Comparison of ENCODE assay signal across 13 cellular contexts in the genomic region with DNA sequence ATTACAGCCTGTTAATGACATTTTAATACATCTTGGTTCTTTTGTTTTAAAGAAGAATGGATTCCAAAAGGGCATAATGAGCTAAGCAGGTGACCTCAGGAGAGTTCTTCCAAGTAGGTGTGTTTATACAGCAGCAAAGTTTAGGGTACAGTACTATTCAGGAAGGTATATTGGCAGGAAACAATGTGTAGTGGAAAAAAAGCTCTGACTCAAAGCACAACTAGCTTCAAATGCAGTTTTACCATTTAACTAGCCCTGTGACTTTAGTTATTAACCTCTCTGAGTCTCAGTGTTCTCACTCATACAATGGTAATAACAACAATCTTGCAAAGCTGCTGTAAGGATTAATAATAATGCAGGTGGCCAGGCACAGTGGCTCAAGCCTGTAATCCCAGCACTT. TPM values are rescaled to one million over a fixed set of nuclear protein-coding genes. Genes with fewer than 3 reads are reported as not detected.
DNase-seq lines count a peak whose midpoint lies in the region; ATAC-seq, FAIRE-seq and TF ChIP-seq lines count a peak whose summit lies in the region.
"Had no signal": no experiment of that assay in that cellular context is flagged by ENCODE, and none has a peak within 500 bp of the region (broad histone marks: within the 10 kb centered on the region; RNA-seq: fewer than 3 reads in every experiment).

No MANE protein-coding gene starts in this region.

- peaks cover 0 to 3% of the 10 kb centered on the region in 2 experiments; a peak in 1 of 5 replicates for H3K4me1 ChIP-seq in K562 (replicated peaks in 1 of 2; ENCODE audit: control insufficient read depth in 2 of 2, insufficient read depth in 2 of 2, low read length in 2 of 2)
- H3K4me1 ChIP-seq in lower lobe of right lung = peaks cover 6% of the 10 kb centered on the region

- H4K20me1 ChIP-seq in K562 (replicated peaks; ENCODE audit: control insufficient read depth, insufficient read depth, low read length) = no peaks in the 10 kb centered on the region

- H3K36me3 ChIP-seq in K562 (ENCODE audit: control insufficient read depth, insufficient read depth, low read length) = peaks cover 30% of the 10 kb centered on the region; the same call in 1 of the 3 replicates
- H3K36me3 ChIP-seq in lower lobe of right lung = no peaks in the 10 kb centered on the region

- TF ChIP-seq POLR2A in K562 (conservative IDR thresholded peaks at IDR 0.05) = no peak

- POLR2A ChIA-PET in K562 (lab: Yijun Ruan, JAX) = interaction anchor here (0.6 to 1.6 kb wide), 10 partner anchors 10 to 305 kb away, joined by 3 to 5 read pairs (median 3); no protein-coding TSS in a partner anchor

- FAIRE-seq in K562 (lab: Jason Lieb, UNC) = no peak

- TF ChIP-seq RAD21 in K562 (CRISPR knock-in tag; conservative IDR thresholded peaks at IDR 0.05 in 1 of 2, IDR thresholded peaks at IDR 0.05 in 1 of 2) = no peak

- H2AFZ ChIP-seq in K562 (ENCODE audit: low read depth, low read length) = no peak overlapping the region

- no TSS peak for BruUV-seq in K562 (replicated peaks; lab: Mats Ljungman, UMichigan)

- in situ Hi-C loops in K562 (cut with MboI) = no loop called here

- H3K27ac ChIP-seq in K562 (ENCODE audit: extremely low read depth, low read depth, low read length) (no peak overlapping the region), lower lobe of right lung (no peak overlapping the region)

- H3K9me3 ChIP-seq in K562 (replicated peaks; ENCODE audit: control insufficient read depth, insufficient read depth, low read depth, low read length) (no peaks in the 10 kb centered on the region; the same call in 1 of the 2 replicates), lower lobe of right lung (no peaks in the 10 kb centered on the region)

- intact Hi-C loops in K562 (cut with micrococcal nuclease) (no loop called here), lower lobe of right lung (cut with DNase I) (no loop called here)

- CTCF ChIA-PET in K562 (lab: Yijun Ruan, JAX; ENCODE audit: low intra/inter-chr PET ratio) = interaction anchor here (2.0 kb wide), 1 partner anchor 115 kb away, joined by 10 read pairs; no protein-coding TSS in a partner anchor

- H3K9me1 ChIP-seq in K562 (ENCODE audit: control insufficient read depth, insufficient read depth, low read length) = no peaks in the 10 kb centered on the region

- no peak for TF ChIP-seq EP300 in K562 (IDR thresholded peaks at IDR 0.05; ENCODE audit: low read length)

- H3K27me3 ChIP-seq in K562 (ENCODE audit: control insufficient read depth in 2 of 2, insufficient read depth in 2 of 2, low read length in 2 of 2) = no peaks in the 10 kb centered on the region
- no peaks in the 10 kb centered on the region for H3K27me3 ChIP-seq in lower lobe of right lung (ENCODE audit: low read depth)

- H3K79me2 ChIP-seq in K562 (ENCODE audit: control insufficient read depth, insufficient read depth, low read length) = peaks cover 93% of the 10 kb centered on the region

- ATAC-seq in GM18519 (IDR thresholded peaks at IDR 0.05; ENCODE audit: low FRiP score, unreplicated experiment) (peak; percentile 86), GM21390 (IDR thresholded peaks at IDR 0.05; ENCODE audit: unreplicated experiment) (peak; percentile 67), HG03135 (IDR thresholded peaks at IDR 0.05; ENCODE audit: unreplicated experiment) (peak; percentile 87), K562 (no peak), lower lobe of right lung (no peak)
- ATAC-seq: left ventricle myocardium superior had no signal

- H3K4me3 ChIP-seq in K562 (no peak overlapping the region), lower lobe of right lung (no peak overlapping the region)

- DNase-seq in K562 (ENCODE audit: extremely low read depth in 1 of 4, low spot score in 3 of 4) (no peak), NOMO-1 treated with DMSO at 0.1 percent for 48 hours (lab: John Stamatoyannopoulos, UW; ENCODE audit: unreplicated experiment) (no peak), DMS53 (lab: John Stamatoyannopoulos, UW) (no peak), lower lobe of right lung (no peak), cortex of kidney (lab: John Stamatoyannopoulos, UW) (no peak)
- DNase-seq: anterior cingulate cortex; HCEC 1CT; left ventricle myocardium superior; NCI-H1930; stimulated activated CD4-positive, alpha-beta T cell treated with anti-CD3 and anti-CD28 coated beads, Interleukin-12 subunit alpha, Interleukin-12 subunit beta, amount 100 ng/mL, for 4 hours had no signal

- no peak overlapping the region for H3K4me2 ChIP-seq in K562 (ENCODE audit: insufficient read depth, low read length)

- H3K9ac ChIP-seq in K562 (ENCODE audit: insufficient read depth in 1 of 2, low read depth in 2 of 2, low read length in 2 of 2) = no peak overlapping the region

- no peak for TF ChIP-seq CTCF in K562 (IDR thresholded peaks at IDR 0.05 in 2 of 3, conservative IDR thresholded peaks at IDR 0.05 in 1 of 3; ENCODE audit: insufficient read depth in 2 of 3, low read depth in 1 of 3, low read length in 3 of 3)
- no peak for TF ChIP-seq CTCF in lower lobe of right lung (IDR thresholded peaks at IDR 0.05)

TF ChIP-seq in K562, 482 proteins besides CTCF, POLR2A, EP300 and RAD21:
- TF ChIP-seq GTF2E2 (tag; IDR thresholded peaks at IDR 0.05) (0 out of 2 replicates have a peak, but pooled peaks have one; percentile 5), KAT7 (CRISPR knock-in tag; IDR thresholded peaks at IDR 0.05; ENCODE audit: borderline replicate concordance) (no peak)
- TF ChIP-seq, protein P1, sequence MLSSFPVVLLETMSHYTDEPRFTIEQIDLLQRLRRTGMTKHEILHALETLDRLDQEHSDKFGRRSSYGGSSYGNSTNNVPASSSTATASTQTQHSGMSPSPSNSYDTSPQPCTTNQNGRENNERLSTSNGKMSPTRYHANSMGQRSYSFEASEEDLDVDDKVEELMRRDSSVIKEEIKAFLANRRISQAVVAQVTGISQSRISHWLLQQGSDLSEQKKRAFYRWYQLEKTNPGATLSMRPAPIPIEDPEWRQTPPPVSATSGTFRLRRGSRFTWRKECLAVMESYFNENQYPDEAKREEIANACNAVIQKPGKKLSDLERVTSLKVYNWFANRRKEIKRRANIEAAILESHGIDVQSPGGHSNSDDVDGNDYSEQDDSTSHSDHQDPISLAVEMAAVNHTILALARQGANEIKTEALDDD (IDR thresholded peaks at IDR 0.05) = 0 out of 2 replicates have a peak, but pooled peaks have one; percentile 29

RNA-seq across cellular contexts. Expression of gene FAF1, which starts 29.9 kb away (rescaled TPM):
- 281 and 434 TPM in 2 replicates for total RNA-seq in K562 (2011; cell fraction: chromatin; rRNA removed; ENCODE audit: low replicate concordance)
- total RNA-seq in K562 (2011; cell fraction: nucleolus; rRNA removed) = 44.0 and 67.8 TPM in 2 replicates
- total RNA-seq in K562 (2011; cell fraction: nucleoplasm; rRNA removed) = 165 and 180 TPM in 2 replicates
- total RNA-seq in K562 (2014; rRNA removed) (76.3 and 76.7 TPM in 2 replicates), K562 (2014; rRNA removed; fragmentation: Illumina TruSeq; extraction: Trizol) (225 and 267 TPM in 2 replicates), K562 (2015; rRNA removed; fragmentation: Illumina TruSeq; extraction: Trizol) (163 and 176 TPM in 2 replicates), K562 (2021) (186 and 190 TPM in 2 replicates), lower lobe of right lung (45.0 TPM)
- polyA plus RNA-seq in K562 (2011; rRNA removed) (88.2 and 118 TPM in 2 replicates), K562 (2014; fragmentation: Illumina TruSeq; extraction: Trizol) (186 and 212 TPM in 2 replicates), K562 (2014; fragmentation: Nextera tagmentation; extraction: Ambion mirVana) (10 to 100 TPM; 48.7 to 60.9 TPM), K562 (2014; rRNA removed) (78.9 and 92.7 TPM in 2 replicates)
- polyA plus RNA-seq in K562 (2011; cell fraction: cytosol; rRNA removed) = 12.0 and 44.0 TPM in 2 replicates
- polyA plus RNA-seq in K562 (2011; cell fraction: nucleus; rRNA removed) = 30.1 and 41.4 TPM in 2 replicates
- polyA plus RNA-seq in K562 (2012) = 144 and 167 TPM in 2 replicates
- polyA minus RNA-seq in K562 (2011; rRNA and poly(A)+ RNA removed) = 295 and 351 TPM in 2 replicates
- 85.8 and 99.9 TPM in 2 replicates for polyA minus RNA-seq in K562 (2011; cell fraction: cytosol; rRNA and poly(A)+ RNA removed)
- polyA minus RNA-seq in K562 (2011; cell fraction: nucleus; rRNA and poly(A)+ RNA removed) = 46.4 and 174 TPM in 2 replicates

RNA-seq across cellular contexts. Expression of gene CDKN2C, which starts 39.9 kb away (rescaled TPM):
- total RNA-seq in K562 (2011; cell fraction: chromatin; rRNA removed; ENCODE audit: low replicate concordance) = 15.8 and 16.4 TPM in 2 replicates
- 19.7 and 20.7 TPM in 2 replicates for total RNA-seq in K562 (2011; cell fraction: nucleolus; rRNA removed)
- 19.7 and 23.7 TPM in 2 replicates for total RNA-seq in K562 (2011; cell fraction: nucleoplasm; rRNA removed)
- 74.3 and 82.0 TPM in 2 replicates for total RNA-seq in K562 (2014; rRNA removed)
- total RNA-seq in K562 (2014; rRNA removed; fragmentation: Illumina TruSeq; extraction: Trizol) = 38.2 and 41.3 TPM in 2 replicates
- 64.5 and 67.1 TPM in 2 replicates for total RNA-seq in K562 (2015; rRNA removed; fragmentation: Illumina TruSeq; extraction: Trizol)
- 56.7 and 62.2 TPM in 2 replicates for total RNA-seq in K562 (2021)
- polyA plus RNA-seq in K562 (2011; rRNA removed) = 27.0 and 28.5 TPM in 2 replicates
- 30.9 and 35.2 TPM in 2 replicates for polyA plus RNA-seq in K562 (2011; cell fraction: cytosol; rRNA removed)
- polyA plus RNA-seq in K562 (2011; cell fraction: nucleus; rRNA removed) = 17.3 and 17.5 TPM in 2 replicates
- 67.6 and 71.5 TPM in 2 replicates for polyA plus RNA-seq in K562 (2012)
- 40.5 and 45.9 TPM in 2 replicates for polyA plus RNA-seq in K562 (2014; fragmentation: Illumina TruSeq; extraction: Trizol)
- polyA plus RNA-seq in K562 (2014; fragmentation: Nextera tagmentation; extraction: Ambion mirVana) = 10 to 100 TPM; 11.9 to 18.2 TPM
- polyA plus RNA-seq in K562 (2014; rRNA removed) = 56.3 and 56.4 TPM in 2 replicates
- 25.9 and 29.4 TPM in 2 replicates for polyA minus RNA-seq in K562 (2011; rRNA and poly(A)+ RNA removed)
- polyA minus RNA-seq in K562 (2011; cell fraction: cytosol; rRNA and poly(A)+ RNA removed) = 17.3 and 18.8 TPM in 2 replicates
- polyA minus RNA-seq in K562 (2011; cell fraction: nucleus; rRNA and poly(A)+ RNA removed) = 17.5 and 42.1 TPM in 2 replicates
- 9.2 TPM for total RNA-seq in lower lobe of right lung

Comparison
In these comparisons a context has a peak if more than half of its experiments do, and no peak if none do; other contexts are left out.
1. ATAC-seq: peak in GM18519 (single experiment), GM21390 (single experiment) and HG03135 (single experiment); none in K562 (single experiment) and lower lobe of right lung (0 of 2).